In the genomic region with DNA sequence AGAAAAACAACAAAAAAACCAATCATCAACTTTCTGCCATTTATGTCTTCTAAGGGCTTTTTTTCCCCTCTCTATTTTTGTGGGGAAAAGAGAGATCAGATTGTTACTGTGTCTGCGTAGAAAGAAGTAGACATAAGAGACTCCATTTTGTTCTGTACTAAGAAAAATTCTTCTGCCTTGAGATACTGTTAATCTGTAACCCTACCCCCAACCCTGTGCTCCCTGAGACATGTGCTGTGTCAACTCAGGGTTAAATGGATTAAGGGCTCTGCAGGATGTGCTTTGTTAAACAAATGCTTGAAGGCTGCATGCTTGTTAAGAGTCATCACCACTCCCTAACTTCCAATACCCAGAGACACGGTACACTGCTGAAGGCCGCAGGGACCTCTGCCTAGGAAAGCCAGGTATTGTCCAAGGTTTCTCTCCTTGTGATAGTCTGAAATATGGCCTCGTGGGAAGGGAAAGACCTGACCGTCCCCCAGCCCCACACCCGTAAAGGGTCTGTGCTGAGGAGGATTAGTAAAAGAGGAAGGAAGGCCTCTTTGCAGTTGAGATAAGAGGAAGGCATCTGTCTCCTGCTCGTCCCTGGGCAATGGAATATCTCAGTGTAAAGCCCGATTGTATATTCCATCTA, we compare ENCODE assay signal across 1 cellular context.
TF ChIP-seq lines count a peak whose summit lies in the region.

No MANE protein-coding gene starts in this region.

TF ChIP-seq in A549, 52 proteins besides CTCF, POLR2A, EP300 and RAD21 (continued from another document):
- TF ChIP-seq FOSB (CRISPR knock-in tag; IDR thresholded peaks at IDR 0.05) (peak; percentile 92), HOXB13 (CRISPR knock-in tag; IDR thresholded peaks at IDR 0.05; ENCODE audit: low read depth) (peak; percentile 99), ZSCAN20 (CRISPR knock-in tag; IDR thresholded peaks at IDR 0.05) (peak; percentile 98), ZNF302 (CRISPR knock-in tag; IDR thresholded peaks at IDR 0.05) (peak; percentile 99), EHF (CRISPR knock-in tag; IDR thresholded peaks at IDR 0.05) (peak; percentile 99), HOXB5 (CRISPR knock-in tag; IDR thresholded peaks at IDR 0.05) (peak; percentile 98), TP53 (CRISPR knock-in tag; IDR thresholded peaks at IDR 0.05) (0 out of 2 replicates have a peak, but pooled peaks have one; percentile 62), FOXS1 (CRISPR knock-in tag; IDR thresholded peaks at IDR 0.05) (peak; percentile 90)
- TF ChIP-seq, protein P1, sequence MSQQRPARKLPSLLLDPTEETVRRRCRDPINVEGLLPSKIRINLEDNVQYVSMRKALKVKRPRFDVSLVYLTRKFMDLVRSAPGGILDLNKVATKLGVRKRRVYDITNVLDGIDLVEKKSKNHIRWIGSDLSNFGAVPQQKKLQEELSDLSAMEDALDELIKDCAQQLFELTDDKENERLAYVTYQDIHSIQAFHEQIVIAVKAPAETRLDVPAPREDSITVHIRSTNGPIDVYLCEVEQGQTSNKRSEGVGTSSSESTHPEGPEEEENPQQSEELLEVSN (IDR thresholded peaks at IDR 0.05; ENCODE audit: borderline replicate concordance, low read depth) = 0 out of 2 replicates have a peak, but pooled peaks have one; percentile 41
